21 cellular contexts compared by ENCODE assay signal in the genomic region with DNA sequence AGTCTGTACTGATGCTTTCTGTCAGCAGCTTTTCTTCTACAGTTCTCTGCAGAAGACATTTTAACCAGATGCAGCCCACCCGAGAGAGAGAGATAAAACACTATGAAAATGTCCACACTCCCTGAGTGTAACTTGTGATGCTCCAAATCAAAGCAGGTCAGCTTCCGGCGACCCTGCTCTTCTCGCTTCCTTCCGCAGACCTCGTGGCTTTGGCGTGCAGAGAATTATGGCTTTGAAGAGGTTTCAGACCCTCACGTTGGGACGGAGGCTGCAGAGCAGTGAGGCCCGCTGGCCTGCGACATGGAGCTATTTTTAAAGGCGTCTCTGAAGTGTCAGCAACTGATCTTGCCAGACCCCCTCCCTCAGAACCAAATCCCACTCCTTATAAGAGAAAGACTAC. TPM values are rescaled to one million over a fixed set of nuclear protein-coding genes. Genes with fewer than 3 reads are reported as not detected.
DNase-seq lines count a peak whose midpoint lies in the region; ATAC-seq and TF ChIP-seq lines count a peak whose summit lies in the region.
"Had no signal": no experiment of that assay in that cellular context is flagged by ENCODE, and none has a peak within 500 bp of the region (broad histone marks: within the 10 kb centered on the region; RNA-seq: fewer than 3 reads in every experiment).

No MANE protein-coding gene starts in this region.

- no peak for ATAC-seq in activated CD4-positive, alpha-beta T cell treated with anti-CD3 and anti-CD28 coated beads for 36 hours
- ATAC-seq in CD8-positive, alpha-beta T cell, result no peak
- ATAC-seq in activated T-cell treated with anti-CD3 and anti-CD28 coated beads, Interleukin-2, amount 50 U/mL, for 72 hours (replicated peaks in 1 of 2), result peak; percentile 27 to 40
- ATAC-seq in natural killer cell (peak in 1 of 3 donors; percentile 50), GM21619 (IDR thresholded peaks at IDR 0.05; ENCODE audit: unreplicated experiment) (no peak), HG03521 (IDR thresholded peaks at IDR 0.05; ENCODE audit: unreplicated experiment) (no peak)
- ATAC-seq: PC-3 had no signal

- TF ChIP-seq CTCF in CD8-positive, alpha-beta T cell (IDR thresholded peaks at IDR 0.05), result no peak
- no peak for TF ChIP-seq CTCF in natural killer cell (IDR thresholded peaks at IDR 0.05)

- no peaks in the 10 kb centered on the region for H3K9me3 ChIP-seq in CD8-positive, alpha-beta T cell (ENCODE audit: low read length)
- H3K9me3 ChIP-seq: adrenal gland, upper lobe of left lung had no signal

- H3K27ac Mint-ChIP-seq in activated CD4-positive, alpha-beta T cell treated with anti-CD3 and anti-CD28 coated beads for 36 hours, result no peak overlapping the region
- H3K27ac Mint-ChIP-seq in CD8-positive, alpha-beta T cell, result peak overlapping the region; percentile 5
- H3K27ac Mint-ChIP-seq in activated T-cell treated with anti-CD3 and anti-CD28 coated beads, Interleukin-2, amount 50 U/mL, for 72 hours, result no peak overlapping the region
- peak overlapping the region; percentile 63 to 90 for H3K27ac Mint-ChIP-seq in natural killer cell
- H3K27ac Mint-ChIP-seq: HFFc6 had no signal

- H3K4me3 Mint-ChIP-seq in activated CD4-positive, alpha-beta T cell treated with anti-CD3 and anti-CD28 coated beads for 36 hours, result peak overlapping the region; percentile 24
- H3K4me3 Mint-ChIP-seq in CD8-positive, alpha-beta T cell, result peak overlapping the region; percentile 68
- H3K4me3 Mint-ChIP-seq in activated T-cell treated with anti-CD3 and anti-CD28 coated beads, Interleukin-2, amount 50 U/mL, for 72 hours, result peak overlapping the region; percentile 53 to 61
- peak overlapping the region; percentile 52 for H3K4me3 Mint-ChIP-seq in natural killer cell
- H3K4me3 Mint-ChIP-seq: HFFc6 had no signal

- peaks cover 46% of the 10 kb centered on the region for H3K4me1 ChIP-seq in CD8-positive, alpha-beta T cell (ENCODE audit: insufficient read depth, low read length)

- intact Hi-C loops in activated CD4-positive, alpha-beta T cell treated with anti-CD3 and anti-CD28 coated beads for 36 hours (cut with DNase I, micrococcal nuclease), result no loop called here
- intact Hi-C loops in CD8-positive, alpha-beta T cell (cut with DNase I, micrococcal nuclease), result loop anchor here in 1 of 2 experiments (10.0 kb wide), 2 partner anchors 432 to 552 kb away; no protein-coding TSS in a partner anchor
- intact Hi-C loops in natural killer cell (cut with micrococcal nuclease), result no loop called here

- peak overlapping the region; percentile 3 for H3K4me3 ChIP-seq in CD8-positive, alpha-beta T cell (ENCODE audit: low read depth, low read length)
- H3K4me3 ChIP-seq: adrenal gland, hepatocyte, SK-N-MC, upper lobe of left lung had no signal

- CTCF ChIA-PET in activated CD4-positive, alpha-beta T cell treated with anti-CD3 and anti-CD28 coated beads for 36 hours (lab: Charles Lee), result interaction anchor here (0.6 kb wide), 1 partner anchor 271 kb away, joined by 3 read pairs; no protein-coding TSS in a partner anchor
- CTCF ChIA-PET in CD8-positive, alpha-beta T cell (lab: Charles Lee), result interaction anchor here (1.7 kb wide), 1 partner anchor 17 kb away, joined by 3 read pairs; no protein-coding TSS in a partner anchor

- no peaks in the 10 kb centered on the region for H3K36me3 Mint-ChIP-seq in activated CD4-positive, alpha-beta T cell treated with anti-CD3 and anti-CD28 coated beads for 36 hours (ENCODE audit: low read depth)
- H3K36me3 Mint-ChIP-seq in CD8-positive, alpha-beta T cell, result no peaks in the 10 kb centered on the region
- no peaks in the 10 kb centered on the region for H3K36me3 Mint-ChIP-seq in activated T-cell treated with anti-CD3 and anti-CD28 coated beads, Interleukin-2, amount 50 U/mL, for 72 hours (ENCODE audit: insufficient read depth in 2 of 2)
- no peaks in the 10 kb centered on the region for H3K36me3 Mint-ChIP-seq in natural killer cell

- peaks cover 46% of the 10 kb centered on the region for H3K4me1 Mint-ChIP-seq in activated CD4-positive, alpha-beta T cell treated with anti-CD3 and anti-CD28 coated beads for 36 hours
- peaks cover 60% of the 10 kb centered on the region for H3K4me1 Mint-ChIP-seq in CD8-positive, alpha-beta T cell (ENCODE audit: low read depth)
- H3K4me1 Mint-ChIP-seq in activated T-cell treated with anti-CD3 and anti-CD28 coated beads, Interleukin-2, amount 50 U/mL, for 72 hours (ENCODE audit: low read depth), result peaks cover 41% of the 10 kb centered on the region
- peaks cover 79 to 94% of the 10 kb centered on the region in 2 donors for H3K4me1 Mint-ChIP-seq in natural killer cell

- no peaks in the 10 kb centered on the region for H3K27me3 Mint-ChIP-seq in activated CD4-positive, alpha-beta T cell treated with anti-CD3 and anti-CD28 coated beads for 36 hours
- peaks cover 6% of the 10 kb centered on the region for H3K27me3 Mint-ChIP-seq in CD8-positive, alpha-beta T cell (ENCODE audit: low read depth)
- H3K27me3 Mint-ChIP-seq in activated T-cell treated with anti-CD3 and anti-CD28 coated beads, Interleukin-2, amount 50 U/mL, for 72 hours (ENCODE audit: low read depth), result peaks cover 11% of the 10 kb centered on the region
- H3K27me3 Mint-ChIP-seq in natural killer cell (ENCODE audit: low read depth in 2 of 2), result no peaks in the 10 kb centered on the region

- no peaks in the 10 kb centered on the region for H3K36me3 ChIP-seq in CD8-positive, alpha-beta T cell (ENCODE audit: insufficient read depth, low read length)
- H3K36me3 ChIP-seq: adrenal gland, upper lobe of left lung had no signal

- no peaks in the 10 kb centered on the region for H3K27me3 ChIP-seq in CD8-positive, alpha-beta T cell (ENCODE audit: insufficient read depth, low read length)
- H3K27me3 ChIP-seq: adrenal gland, hepatocyte, upper lobe of left lung had no signal

- no peaks in the 10 kb centered on the region for H3K9me3 Mint-ChIP-seq in activated CD4-positive, alpha-beta T cell treated with anti-CD3 and anti-CD28 coated beads for 36 hours (ENCODE audit: low read depth)
- H3K9me3 Mint-ChIP-seq in CD8-positive, alpha-beta T cell, result no peaks in the 10 kb centered on the region
- no peaks in the 10 kb centered on the region for H3K9me3 Mint-ChIP-seq in activated T-cell treated with anti-CD3 and anti-CD28 coated beads, Interleukin-2, amount 50 U/mL, for 72 hours
- H3K9me3 Mint-ChIP-seq in natural killer cell, result no peaks in the 10 kb centered on the region
- H3K9me3 Mint-ChIP-seq: HFFc6 had no signal

- no peak overlapping the region for H3K27ac ChIP-seq in CD8-positive, alpha-beta T cell (ENCODE audit: low read depth, low read length)
- H3K27ac ChIP-seq: 22Rv1, adrenal gland, hepatocyte, SK-N-MC had no signal

- DNase-seq in activated CD4-positive, alpha-beta T cell treated with anti-CD3 and anti-CD28 coated beads for 36 hours, result peak; percentile 18
- DNase-seq in activated CD4-positive, alpha-beta T cell treated with anti-CD3 and anti-CD28 coated beads, Interleukin-2, amount 50 U/mL, for 48 hours, result no peak
- peak in 4 of 7 experiments; percentile 14 to 43 (median 28) for DNase-seq in CD8-positive, alpha-beta T cell
- DNase-seq in activated T-cell treated with anti-CD3 and anti-CD28 coated beads, Interleukin-2, amount 50 U/mL, for 72 hours, result no peak
- DNase-seq in natural killer cell (no peak), AG08396 (ENCODE audit: low spot score) (no peak)
- DNase-seq: activated CD8-positive, alpha-beta memory T cell treated with anti-CD3 and anti-CD28 coated beads for 24 hours; adrenal gland; central memory CD4-positive, alpha-beta T cell; effector CD8-positive, alpha-beta T cell; HFFc6; NCI-H1048; PC-3; stimulated activated CD4-positive, alpha-beta T cell treated with anti-CD3 and anti-CD28 coated beads, Interleukin-4, amount 100 ng/mL, for 4 hours; upper lobe of left lung had no signal

- POLR2A ChIA-PET in activated CD4-positive, alpha-beta T cell treated with anti-CD3 and anti-CD28 coated beads for 36 hours (lab: Charles Lee), result no interaction called here
- POLR2A ChIA-PET in CD8-positive, alpha-beta T cell (lab: Charles Lee), result interaction anchor here (1.1 kb wide), 1 partner anchor 12 kb away, joined by 3 read pairs; no protein-coding TSS in a partner anchor

RNA-seq across cellular contexts. Expression of gene TMEM163, which starts 41.8 kb away (rescaled TPM):
- under 1 TPM in 1 of 2 experiments, not detected in 1; 0.11 TPM for total RNA-seq in activated CD4-positive, alpha-beta T cell treated with anti-CD3 and anti-CD28 coated beads for 36 hours
- under 1 TPM; 0.14 to 0.19 TPM for total RNA-seq in CD8-positive, alpha-beta T cell
- total RNA-seq in activated T-cell treated with anti-CD3 and anti-CD28 coated beads, Interleukin-2, amount 50 U/mL, for 72 hours, result under 1 TPM; 0.12 TPM
- total RNA-seq in natural killer cell, result 10 to 100 TPM in 2 of 3 donors, 1 to 10 TPM in 1; 6.8 to 11.6 (median 10.3) TPM
- total RNA-seq: HFFc6, osteoblast had no signal

Comparison
In these comparisons a context has a peak if more than half of its experiments do, and no peak if none do; other contexts are left out.
1. DNase-seq: peak in activated CD4-positive, alpha-beta T cell treated with anti-CD3 and anti-CD28 coated beads for 36 hours (single experiment) and CD8-positive, alpha-beta T cell (4 of 7); none in activated CD4-positive, alpha-beta T cell treated with anti-CD3 and anti-CD28 coated beads, Interleukin-2, amount 50 U/mL, for 48 hours (0 of 2), activated T-cell treated with anti-CD3 and anti-CD28 coated beads, Interleukin-2, amount 50 U/mL, for 72 hours (0 of 2), natural killer cell (single experiment) and AG08396 (single experiment).
2. ATAC-seq: peak in activated T-cell treated with anti-CD3 and anti-CD28 coated beads, Interleukin-2, amount 50 U/mL, for 72 hours (2 of 2); none in activated CD4-positive, alpha-beta T cell treated with anti-CD3 and anti-CD28 coated beads for 36 hours (single experiment), CD8-positive, alpha-beta T cell (single experiment), GM21619 (single experiment) and HG03521 (single experiment).
3. H3K27ac Mint-ChIP-seq: peak in CD8-positive, alpha-beta T cell (single experiment) and natural killer cell (2 of 2); none in activated CD4-positive, alpha-beta T cell treated with anti-CD3 and anti-CD28 coated beads for 36 hours (single experiment) and activated T-cell treated with anti-CD3 and anti-CD28 coated beads, Interleukin-2, amount 50 U/mL, for 72 hours (single experiment).
4. RNA of gene TMEM163, which starts 41.8 kb away (total RNA-seq): 6.8 to 11.6 TPM in natural killer cell; 0.14 to 0.19 TPM in CD8-positive, alpha-beta T cell, 0.12 TPM in activated T-cell treated with anti-CD3 and anti-CD28 coated beads, Interleukin-2, amount 50 U/mL, for 72 hours and 0.11 TPM in activated CD4-positive, alpha-beta T cell treated with anti-CD3 and anti-CD28 coated beads for 36 hours; every median in the first group is over 4 times any median in the second.
5. Peak in every context shown above with its lines, with median percentiles within 50 percentile points of each other: H3K4me3 Mint-ChIP-seq.